ENCODE assay signal across 26 cellular contexts in the genomic region with DNA sequence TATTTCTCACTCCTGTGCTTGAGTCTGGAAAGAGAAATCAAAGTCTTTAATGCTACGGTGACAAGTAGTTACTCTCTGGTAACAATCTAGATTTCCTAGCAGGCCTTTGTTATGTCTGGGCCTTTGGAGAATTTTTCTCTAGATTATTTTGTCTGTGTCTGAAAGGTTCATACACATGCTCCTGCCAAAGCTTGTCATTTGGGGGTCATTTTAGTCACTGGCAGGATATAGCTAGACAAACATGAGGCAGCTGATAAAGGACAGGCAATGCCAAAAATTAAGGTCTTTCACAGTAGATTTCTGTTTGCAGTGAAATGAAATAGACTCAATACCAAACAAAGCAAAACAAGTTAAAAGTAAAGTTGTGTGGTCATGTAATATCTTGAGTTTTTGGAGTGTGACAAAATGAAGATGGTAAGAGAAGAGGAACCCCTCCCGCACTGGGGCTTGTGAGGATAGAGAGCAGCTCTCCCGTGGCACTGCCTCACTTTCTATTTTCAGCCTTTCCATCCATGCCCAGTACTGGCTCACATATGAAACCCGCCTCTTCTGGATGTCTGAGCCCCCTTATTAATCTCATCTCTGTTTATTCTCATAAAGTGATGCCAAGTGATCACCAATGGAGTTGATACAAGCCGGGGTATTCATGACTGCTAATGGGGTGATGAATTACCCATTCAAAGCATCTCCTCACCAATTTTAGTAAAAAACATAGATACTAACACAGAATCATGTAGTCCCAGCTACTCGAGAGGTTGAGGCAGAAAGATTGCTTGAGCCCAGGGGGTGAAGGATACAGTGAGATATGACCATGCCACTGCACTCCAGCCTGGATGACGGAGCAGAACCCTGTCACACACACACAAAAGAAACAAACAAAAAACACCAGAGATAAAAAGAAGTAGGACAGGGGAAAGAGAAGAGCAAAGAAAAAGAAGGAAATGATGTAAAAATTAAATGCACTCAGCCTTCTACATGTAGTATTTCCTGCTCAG.
DNase-seq lines count a peak whose midpoint lies in the region; ATAC-seq, FAIRE-seq and TF ChIP-seq lines count a peak whose summit lies in the region.
"Had no signal": no experiment of that assay in that cellular context is flagged by ENCODE, and none has a peak within 500 bp of the region (broad histone marks: within the 10 kb centered on the region; RNA-seq: fewer than 3 reads in every experiment).

No MANE protein-coding gene starts in this region.

- no peak overlapping the region for H3K23ac ChIP-seq in mesendoderm (ENCODE audit: low read length)

- H2BK15ac ChIP-seq in mesendoderm (replicated peaks; ENCODE audit: low read depth) = no peak overlapping the region

- H2BK5ac ChIP-seq in mesendoderm (ENCODE audit: low read length) = no peak overlapping the region

- TF ChIP-seq POLR2A in H54 (IDR thresholded peaks at IDR 0.05; ENCODE audit: low read depth, low read length) = no peak

- no peak overlapping the region for H4K5ac ChIP-seq in mesendoderm (ENCODE audit: low read length)

- DNase-seq in H54 (ENCODE audit: insufficient read length, low spot score) (no peak), cerebellum (ENCODE audit: low spot score) (peak; percentile 55), right atrium auricular region (ENCODE audit: low spot score) (peak; percentile 60), mesendoderm (no peak), DMS153 (lab: John Stamatoyannopoulos, UW) (no peak)
- DNase-seq: activated B cell treated with CpG ODN at 0.5 μM for 24 hours; activated CD4-positive, alpha-beta T cell treated with anti-CD3 and anti-CD28 coated beads, Interleukin-2, amount 50 U/mL, for 4 hours; activated CD8-positive, alpha-beta memory T cell treated with anti-CD3 and anti-CD28 coated beads, Interleukin-2, amount 50 U/mL, for 4 hours; Caco-2; central memory CD4-positive, alpha-beta T cell; DND-41; effector CD4-positive, alpha-beta T cell; foreskin fibroblast; H9; hippocampal formation; Karpas-422; MV-4-11; NK-92 treated with Interleukin-12 subunit alpha and Interleukin-12 subunit beta, amount 100 ng/mL, for 24 hours; small intestine; stimulated activated CD4-positive, alpha-beta T cell treated with anti-CD3 and anti-CD28 coated beads, Interleukin-1b, Interleukin-23, amount 100 ng/mL, for 48 hours had no signal

- peak overlapping the region; percentile 77 to 84 for H3K27ac ChIP-seq in right atrium auricular region
- peak overlapping the region; percentile 90 for H3K27ac ChIP-seq in skeletal muscle tissue (ENCODE audit: low read depth, low read length)
- H3K27ac ChIP-seq in mesendoderm (ENCODE audit: low read depth, low read length) = no peak overlapping the region
- H3K27ac ChIP-seq: HL-60 had no signal

- H2AK5ac ChIP-seq in mesendoderm (ENCODE audit: low read length) = no peak overlapping the region

- H3K4ac ChIP-seq in mesendoderm (ENCODE audit: low read depth, low read length) = no peak overlapping the region

- no peak for TF ChIP-seq CTCF in right atrium auricular region (IDR thresholded peaks at IDR 0.05)

- H3K18ac ChIP-seq in mesendoderm (ENCODE audit: low read length) = no peak overlapping the region

- no peak overlapping the region for H3K56ac ChIP-seq in mesendoderm (ENCODE audit: low read length)

- no peaks in the 10 kb centered on the region for H3K79me1 ChIP-seq in mesendoderm (ENCODE audit: low read length)

- ATAC-seq in HG02678 (IDR thresholded peaks at IDR 0.05; ENCODE audit: unreplicated experiment) (no peak), GM18873 (IDR thresholded peaks at IDR 0.05; ENCODE audit: low FRiP score, unreplicated experiment) (no peak)
- ATAC-seq: Panc1 had no signal

- H3K4me3 ChIP-seq in right atrium auricular region (no peak overlapping the region), skeletal muscle tissue (ENCODE audit: low read length in 3 of 3) (peak overlapping the region in 1 of 3 donors; percentile 2), mesendoderm (ENCODE audit: low read length) (no peak overlapping the region)

- H2BK120ac ChIP-seq in mesendoderm (ENCODE audit: low read depth, low read length) = no peak overlapping the region

- H3K4me2 ChIP-seq in mesendoderm (ENCODE audit: low read length) = no peak overlapping the region

- FAIRE-seq in H54 (lab: Jason Lieb, UNC) = peak; percentile 6
- FAIRE-seq: astrocyte, small intestine had no signal

- H3K9ac ChIP-seq in skeletal muscle tissue (ENCODE audit: low read depth in 1 of 3, low read length in 3 of 3) = peak overlapping the region in 2 of 3 donors; percentile 62 to 64
- no peak overlapping the region for H3K9ac ChIP-seq in mesendoderm (ENCODE audit: low read length)

- peaks cover 0 to 28% of the 10 kb centered on the region in 2 donors for H3K4me1 ChIP-seq in right atrium auricular region
- peaks cover 10 to 17% (median 14%) of the 10 kb centered on the region in 3 donors for H3K4me1 ChIP-seq in skeletal muscle tissue (ENCODE audit: control insufficient read depth in 3 of 3, insufficient read depth in 3 of 3, low read length in 3 of 3)
- H3K4me1 ChIP-seq in mesendoderm (ENCODE audit: control insufficient read depth, low read depth, low read length) = no peaks in the 10 kb centered on the region
- H3K4me1 ChIP-seq: Caco-2 had no signal

- H3K36me3 ChIP-seq in right atrium auricular region (no peaks in the 10 kb centered on the region), skeletal muscle tissue (ENCODE audit: control insufficient read depth in 3 of 3, insufficient read depth in 3 of 3, low read length in 3 of 3) (no peaks in the 10 kb centered on the region), mesendoderm (ENCODE audit: control insufficient read depth, insufficient read depth, low read length) (no peaks in the 10 kb centered on the region)

- H3K9me3 ChIP-seq in right atrium auricular region (peaks cover 0 to 10% of the 10 kb centered on the region in 2 donors), skeletal muscle tissue (ENCODE audit: control insufficient read depth in 3 of 3, low read length in 3 of 3) (peaks cover 0 to 3% (median 2%) of the 10 kb centered on the region in 3 donors)
- H3K9me3 ChIP-seq: Caco-2 had no signal

- no peaks in the 10 kb centered on the region for H3K27me3 ChIP-seq in right atrium auricular region
- no peaks in the 10 kb centered on the region for H3K27me3 ChIP-seq in skeletal muscle tissue (ENCODE audit: control insufficient read depth in 3 of 3, insufficient read depth in 3 of 3, low read length in 3 of 3)
- no peaks in the 10 kb centered on the region for H3K27me3 ChIP-seq in mesendoderm (ENCODE audit: insufficient read depth, low read length, poor library complexity)

- H3K79me2 ChIP-seq in mesendoderm (ENCODE audit: control insufficient read depth, insufficient read depth, low read length) = no peaks in the 10 kb centered on the region

- WGBS in mesendoderm (ENCODE audit: extremely low coverage, insufficient coverage, low lambda C conversion rate) = no CpG with 5 or more reads among the region's 7 CpGs

- no peak overlapping the region for H4K8ac ChIP-seq in mesendoderm (ENCODE audit: low read depth, low read length)

Comparison
In these comparisons a context has a peak if more than half of its experiments do, and no peak if none do; other contexts are left out.
1. DNase-seq: peak in cerebellum (single experiment) and right atrium auricular region (single experiment); none in H54 (single experiment), mesendoderm (single experiment) and DMS153 (single experiment).